Comparison of ENCODE assay signal across 8 cellular contexts in genomic region chr17:17834974-17835373, GRCh38. TPM values are rescaled to one million over a fixed set of nuclear protein-coding genes. Genes with fewer than 3 reads are reported as not detected.
DNase-seq lines count a peak whose midpoint lies in the region; ATAC-seq and TF ChIP-seq lines count a peak whose summit lies in the region.

No MANE protein-coding gene starts in this region.

- ATAC-seq in GM21529 (IDR thresholded peaks at IDR 0.05; ENCODE audit: unreplicated experiment), result no peak
- no peak for ATAC-seq in HG03025 (IDR thresholded peaks at IDR 0.05; ENCODE audit: low FRiP score, unreplicated experiment)

- H3K9me3 ChIP-seq in BE2C (no peaks in the 10 kb centered on the region), colonic mucosa (no peaks in the 10 kb centered on the region), neural cell (ENCODE audit: low read length) (no peaks in the 10 kb centered on the region)

- DNase-seq in BE2C (no peak), LNCaP clone FGC (ENCODE audit: low read depth) (no peak), colonic mucosa (no peak), AG08396 (ENCODE audit: low spot score) (no peak), NCI-H2171 treated with DMSO at 0.1 percent for 48 hours (lab: John Stamatoyannopoulos, UW) (no peak)

- no peaks in the 10 kb centered on the region for H3F3A ChIP-seq in neural cell (ENCODE audit: insufficient read depth, low read length, poor library complexity, severe bottlenecking)

- H2AFZ ChIP-seq in neural cell (ENCODE audit: low read depth, low read length), result no peak overlapping the region

- no peak for TF ChIP-seq CTCF in BE2C (IDR thresholded peaks at IDR 0.05; ENCODE audit: low read depth, low read length)
- no peak for TF ChIP-seq CTCF in LNCaP clone FGC (IDR thresholded peaks at IDR 0.05; ENCODE audit: control insufficient read depth, extremely low read depth, insufficient read depth)
- no peak for TF ChIP-seq CTCF in colonic mucosa (IDR thresholded peaks at IDR 0.05)
- no peak for TF ChIP-seq CTCF in neural cell (IDR thresholded peaks at IDR 0.05; ENCODE audit: poor library complexity, severe bottlenecking)

- no peak overlapping the region for H3K27ac ChIP-seq in colonic mucosa
- H3K27ac ChIP-seq in neural cell (ENCODE audit: low read length), result no peak overlapping the region

- intact Hi-C loops in colonic mucosa (cut with DNase I), result no loop called here

- H3K4me2 ChIP-seq in neural cell (ENCODE audit: low read length), result no peak overlapping the region

- H3K4me3 ChIP-seq in BE2C (ENCODE audit: low read depth, low read length) (peak overlapping the region; percentile 76), LNCaP clone FGC (ENCODE audit: low read depth, low read length) (peak overlapping the region; percentile 80), colonic mucosa (peak overlapping the region; percentile 95), neural cell (ENCODE audit: low read length) (peak overlapping the region; percentile 97)

- H3K9ac ChIP-seq in colonic mucosa (ENCODE audit: low read depth in 2 of 2, low read length in 2 of 2) (peak overlapping the region; percentile 56 to 92), neural cell (ENCODE audit: low read length) (no peak overlapping the region)

- no peak for TF ChIP-seq EP300 in neural cell (conservative IDR thresholded peaks at IDR 0.05; ENCODE audit: poor library complexity, severe bottlenecking)

- H3K27me3 ChIP-seq in BE2C (no peaks in the 10 kb centered on the region), colonic mucosa (no peaks in the 10 kb centered on the region), neural cell (ENCODE audit: insufficient read depth, low read depth, low read length) (no peaks in the 10 kb centered on the region)

- H3K4me1 ChIP-seq in BE2C (peaks cover 28% of the 10 kb centered on the region), colonic mucosa (peaks cover 29% of the 10 kb centered on the region)

- no peaks in the 10 kb centered on the region for H3K9me2 ChIP-seq in neural cell (ENCODE audit: insufficient read depth, low read length)

- H3K36me3 ChIP-seq in BE2C (peaks cover 16% of the 10 kb centered on the region), colonic mucosa (no peaks in the 10 kb centered on the region), neural cell (ENCODE audit: insufficient read depth, low read length) (no peaks in the 10 kb centered on the region)

- H3K79me2 ChIP-seq in neural cell (replicated peaks; ENCODE audit: insufficient read depth, low read length), result peaks cover 14% of the 10 kb centered on the region

- no peak for TF ChIP-seq RAD21 in neural cell (conservative IDR thresholded peaks at IDR 0.05)

- no peaks in the 10 kb centered on the region for H4K20me1 ChIP-seq in neural cell (ENCODE audit: insufficient read depth)

TF ChIP-seq in neural cell, 6 proteins besides CTCF, POLR2A, EP300 and RAD21:
- TF ChIP-seq, protein P1, sequence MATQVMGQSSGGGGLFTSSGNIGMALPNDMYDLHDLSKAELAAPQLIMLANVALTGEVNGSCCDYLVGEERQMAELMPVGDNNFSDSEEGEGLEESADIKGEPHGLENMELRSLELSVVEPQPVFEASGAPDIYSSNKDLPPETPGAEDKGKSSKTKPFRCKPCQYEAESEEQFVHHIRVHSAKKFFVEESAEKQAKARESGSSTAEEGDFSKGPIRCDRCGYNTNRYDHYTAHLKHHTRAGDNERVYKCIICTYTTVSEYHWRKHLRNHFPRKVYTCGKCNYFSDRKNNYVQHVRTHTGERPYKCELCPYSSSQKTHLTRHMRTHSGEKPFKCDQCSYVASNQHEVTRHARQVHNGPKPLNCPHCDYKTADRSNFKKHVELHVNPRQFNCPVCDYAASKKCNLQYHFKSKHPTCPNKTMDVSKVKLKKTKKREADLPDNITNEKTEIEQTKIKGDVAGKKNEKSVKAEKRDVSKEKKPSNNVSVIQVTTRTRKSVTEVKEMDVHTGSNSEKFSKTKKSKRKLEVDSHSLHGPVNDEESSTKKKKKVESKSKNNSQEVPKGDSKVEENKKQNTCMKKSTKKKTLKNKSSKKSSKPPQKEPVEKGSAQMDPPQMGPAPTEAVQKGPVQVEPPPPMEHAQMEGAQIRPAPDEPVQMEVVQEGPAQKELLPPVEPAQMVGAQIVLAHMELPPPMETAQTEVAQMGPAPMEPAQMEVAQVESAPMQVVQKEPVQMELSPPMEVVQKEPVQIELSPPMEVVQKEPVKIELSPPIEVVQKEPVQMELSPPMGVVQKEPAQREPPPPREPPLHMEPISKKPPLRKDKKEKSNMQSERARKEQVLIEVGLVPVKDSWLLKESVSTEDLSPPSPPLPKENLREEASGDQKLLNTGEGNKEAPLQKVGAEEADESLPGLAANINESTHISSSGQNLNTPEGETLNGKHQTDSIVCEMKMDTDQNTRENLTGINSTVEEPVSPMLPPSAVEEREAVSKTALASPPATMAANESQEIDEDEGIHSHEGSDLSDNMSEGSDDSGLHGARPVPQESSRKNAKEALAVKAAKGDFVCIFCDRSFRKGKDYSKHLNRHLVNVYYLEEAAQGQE (IDR thresholded peaks at IDR 0.05; ENCODE audit: borderline replicate concordance), result no peak
- TF ChIP-seq POLR2AphosphoS5 (IDR thresholded peaks at IDR 0.05) (no peak), SMC3 (conservative IDR thresholded peaks at IDR 0.05; ENCODE audit: poor library complexity) (no peak), EZH2 (IDR thresholded peaks at IDR 0.05; ENCODE audit: borderline replicate concordance, insufficient read depth, low read length, poor library complexity, severe bottlenecking) (no peak), MXI1 (conservative IDR thresholded peaks at IDR 0.05; ENCODE audit: poor library complexity, severe bottlenecking) (no peak), TAF1 (IDR thresholded peaks at IDR 0.05; ENCODE audit: low read depth) (no peak)

RNA-seq across cellular contexts. Expression of gene SREBF1, which starts 1.8 kb away (rescaled TPM):
- polyA plus RNA-seq in BE2C (2012; ENCODE audit: insufficient read depth, insufficient read length, low read depth), result 73.2 TPM
- total RNA-seq in colonic mucosa, result 100 to 1,000 TPM; 170 to 174 TPM
- polyA plus RNA-seq in neural cell, result 22.5 and 25.9 TPM in 2 replicates
- polyA minus RNA-seq in neural cell, result 11.7 and 20.0 TPM in 2 replicates
